Comparison of ENCODE assay signal across 16 cellular contexts in the genomic region with DNA sequence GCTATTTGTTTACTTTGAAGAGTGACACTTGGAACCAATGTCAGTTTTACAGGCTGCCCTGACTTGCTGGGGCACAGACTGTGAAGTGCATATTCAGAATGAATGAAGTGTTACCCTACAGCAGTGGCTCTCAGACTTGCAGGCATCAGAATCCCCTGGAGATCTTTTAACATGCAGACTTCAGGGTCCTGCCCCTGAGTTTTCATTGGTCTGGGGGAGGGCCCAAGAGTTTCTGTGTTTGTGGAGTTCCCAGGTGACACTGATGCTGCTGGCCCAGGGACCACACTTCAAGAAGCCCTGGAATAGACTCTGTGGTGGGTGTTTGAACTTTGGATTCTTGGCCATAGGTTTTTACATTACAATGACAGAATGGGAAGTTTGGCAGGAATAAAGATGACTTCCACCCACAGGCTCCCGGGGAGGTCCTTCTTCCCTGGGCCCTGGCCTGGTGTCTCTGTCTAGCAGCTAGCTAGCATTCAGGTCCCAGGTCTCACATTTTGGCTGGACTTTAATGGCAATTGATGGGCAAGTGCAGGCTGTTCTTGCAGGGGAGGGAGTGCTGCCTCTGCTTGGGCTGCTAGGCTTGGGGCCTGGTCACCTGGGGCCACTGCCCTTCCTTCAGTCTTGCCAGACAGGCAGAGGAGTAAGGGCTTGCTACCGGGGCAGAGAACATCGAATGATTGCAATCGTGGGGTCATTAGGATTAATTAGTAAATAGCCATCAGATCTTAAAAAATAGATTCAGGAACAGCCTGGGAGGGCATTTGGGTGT.
DNase-seq lines count a peak whose midpoint lies in the region; ATAC-seq and TF ChIP-seq lines count a peak whose summit lies in the region.
"Had no signal": no experiment of that assay in that cellular context is flagged by ENCODE, and none has a peak within 500 bp of the region (broad histone marks: within the 10 kb centered on the region; RNA-seq: fewer than 3 reads in every experiment).

No MANE protein-coding gene starts in this region.

- DNase-seq in NCI-H446 treated with DMSO at 0.1 percent for 48 hours (lab: John Stamatoyannopoulos, UW) (peak; percentile 4), NCI-H446 (lab: John Stamatoyannopoulos, UW) (no peak), IMR-90 (no peak), iPS-NIHi7 (ENCODE audit: extremely low spot score) (peak; percentile 39), osteocyte (ENCODE audit: extremely low spot score, unreplicated experiment) (peak; percentile 60), GM13977 (ENCODE audit: low spot score) (no peak)
- DNase-seq: 8988T, DMS79, HCEC 1CT, NCI-H1417 treated with DMSO at 0.1 percent for 48 hours, NCI-H187 treated with DMSO at 0.1 percent for 48 hours, SIG-M5 had no signal

- no peak overlapping the region for H3K4ac ChIP-seq in IMR-90 (ENCODE audit: low read depth, low read length)

- H3K27me3 ChIP-seq in IMR-90 (ENCODE audit: control insufficient read depth, insufficient read depth, low read length): no peaks in the 10 kb centered on the region

- CTCF ChIA-PET in IMR-90 (lab: Yijun Ruan, JAX): no interaction called here

- H2BK15ac ChIP-seq in IMR-90 (ENCODE audit: low read depth, low read length): no peak overlapping the region

- H2AK5ac ChIP-seq in IMR-90 (ENCODE audit: low read depth, low read length): no peak overlapping the region

- peaks cover 13% of the 10 kb centered on the region for H4K20me1 ChIP-seq in IMR-90 (ENCODE audit: insufficient read depth, low read length)

- peaks cover 10 to 16% of the 10 kb centered on the region in 2 experiments; a peak in 3 of 4 replicates for H3K79me1 ChIP-seq in IMR-90 (ENCODE audit: low read depth in 1 of 2, low read length in 2 of 2)

- no peaks in the 10 kb centered on the region; the same call in 1 of the 2 replicates for H3K9me3 ChIP-seq in IMR-90 (ENCODE audit: control insufficient read depth, insufficient read depth, low read length)

- H3K27ac ChIP-seq in IMR-90 (ENCODE audit: insufficient read depth, low read length): no peak overlapping the region

- no peak overlapping the region for H3K14ac ChIP-seq in IMR-90 (replicated peaks; ENCODE audit: low read depth, low read length)

- TF ChIP-seq POLR2A in IMR-90 (IDR thresholded peaks at IDR 0.05; ENCODE audit: low read depth, low read length): no peak

- TF ChIP-seq RAD21 in IMR-90 (IDR thresholded peaks at IDR 0.05; ENCODE audit: low read length): no peak

- peaks cover 14% of the 10 kb centered on the region; the same call in 1 of the 2 replicates for H3K9me1 ChIP-seq in IMR-90 (ENCODE audit: insufficient read depth, low read length)

- H3K4me1 Mint-ChIP-seq in osteocyte (ENCODE audit: unreplicated experiment): peaks cover 4% of the 10 kb centered on the region
- H3K4me1 Mint-ChIP-seq: CD14-positive monocyte had no signal

- BruUV-seq in IMR-90 (replicated peaks; lab: Mats Ljungman, UMichigan): no TSS peak

- POLR2A ChIA-PET in IMR-90 (lab: Charles Lee; ENCODE audit: unreplicated experiment): no interaction called here

- intact Hi-C loops in IMR-90 (cut with micrococcal nuclease): no loop called here

- no peak overlapping the region for H3K27ac Mint-ChIP-seq in osteocyte (ENCODE audit: unreplicated experiment)

- H3K36me3 ChIP-seq in IMR-90 (ENCODE audit: control insufficient read depth, insufficient read depth, low read length): no peaks in the 10 kb centered on the region

- TF ChIP-seq CTCF in IMR-90 (conservative IDR thresholded peaks at IDR 0.05; ENCODE audit: low read depth, low read length) (no peak), osteocyte (IDR thresholded peaks at IDR 0.05) (no peak), GM13977 (IDR thresholded peaks at IDR 0.05; ENCODE audit: extremely low read depth, insufficient read depth, missing control alignments) (no peak)

- WGBS in IMR-90 (ENCODE audit: extremely low coverage in 2 of 2, insufficient read length in 1 of 2), 2 experiments: no CpG with 5 or more reads among the region's 4 CpGs

- no peak overlapping the region for H4K8ac ChIP-seq in IMR-90 (ENCODE audit: low read depth in 2 of 2, low read length in 2 of 2)

- H4K91ac ChIP-seq in IMR-90 (ENCODE audit: insufficient read depth, low read depth, low read length): no peak overlapping the region

- no peaks in the 10 kb centered on the region for H3K27me3 Mint-ChIP-seq in osteocyte (ENCODE audit: unreplicated experiment)

- dilution Hi-C loops in IMR-90 (cut with HindIII; ENCODE audit: low sequenced_read_pairs, unreplicated experiment): no loop called here

- H4K5ac ChIP-seq in IMR-90 (ENCODE audit: low read depth, low read length): no peak overlapping the region

- H2BK5ac ChIP-seq in IMR-90 (ENCODE audit: low read depth, low read length, poor library complexity, severe bottlenecking): no peak overlapping the region

- H2AK9ac ChIP-seq in IMR-90 (replicated peaks; ENCODE audit: low read depth, low read length, poor library complexity): no peak overlapping the region

- no peak overlapping the region for H3K4me2 ChIP-seq in IMR-90 (ENCODE audit: low read depth, low read length)

- no peak overlapping the region for H2BK20ac ChIP-seq in IMR-90 (ENCODE audit: low read depth, low read length)

- no peak overlapping the region for H3K56ac ChIP-seq in IMR-90 (ENCODE audit: extremely low read depth, insufficient read depth, low read length)

- H3K4me1 ChIP-seq in IMR-90 (ENCODE audit: control insufficient read depth, insufficient read depth, low read length): peaks cover 2% of the 10 kb centered on the region; the same call in 1 of the 2 replicates

- no peak overlapping the region for H2AFZ ChIP-seq in IMR-90 (replicated peaks; ENCODE audit: low read length, poor library complexity)

- no peak overlapping the region for H3K9ac ChIP-seq in IMR-90 (ENCODE audit: low read depth, low read length)

- H2BK120ac ChIP-seq in IMR-90 (ENCODE audit: low read depth, low read length): no peak overlapping the region

- no peak overlapping the region for H3K18ac ChIP-seq in IMR-90 (ENCODE audit: low read depth, low read length)

- no peak overlapping the region for H3K23ac ChIP-seq in IMR-90 (ENCODE audit: low read depth, low read length)

- H3K4me3 ChIP-seq in IMR-90 (ENCODE audit: insufficient read depth, low read depth, low read length): no peak overlapping the region

- H3K4me3 Mint-ChIP-seq in osteocyte (ENCODE audit: unreplicated experiment): no peak overlapping the region
- H3K4me3 Mint-ChIP-seq: CD14-positive monocyte had no signal

- H3K36me3 Mint-ChIP-seq in osteocyte (ENCODE audit: unreplicated experiment): no peaks in the 10 kb centered on the region
- H3K36me3 Mint-ChIP-seq: CD14-positive monocyte had no signal

- peaks cover 5% of the 10 kb centered on the region for H3K9me3 Mint-ChIP-seq in osteocyte (ENCODE audit: unreplicated experiment)

- in situ Hi-C loops in IMR-90 (cut with MboI; ENCODE audit: low sequenced_read_pairs) (no loop called here), GM13977 (cut with MboI; ENCODE audit: low pct_unique_long_range_greater_than_20kb, low sequenced_read_pairs, unreplicated experiment) (no loop called here)

- ATAC-seq in IMR-90 (ENCODE audit: low read depth): peak; percentile 14; the same call in 1 of the 2 replicates
- no peak for ATAC-seq in GM21786 (IDR thresholded peaks at IDR 0.05; ENCODE audit: unreplicated experiment)
- no peak for ATAC-seq in HG02870 (IDR thresholded peaks at IDR 0.05; ENCODE audit: unreplicated experiment)
- ATAC-seq: SK-N-SH treated with all-trans-retinoic acid at 6 μM for 48 hours had no signal

TF ChIP-seq in IMR-90, 13 proteins besides CTCF, POLR2A, EP300 and RAD21:
- TF ChIP-seq FOS (IDR thresholded peaks at IDR 0.05; ENCODE audit: low read depth, low read length): no peak
- TF ChIP-seq MXI1 (IDR thresholded peaks at IDR 0.05; ENCODE audit: borderline replicate concordance, low read depth, low read length): no peak
- TF ChIP-seq BHLHE40 (IDR thresholded peaks at IDR 0.05; ENCODE audit: low read depth, low read length): no peak
- TF ChIP-seq, protein P1, sequence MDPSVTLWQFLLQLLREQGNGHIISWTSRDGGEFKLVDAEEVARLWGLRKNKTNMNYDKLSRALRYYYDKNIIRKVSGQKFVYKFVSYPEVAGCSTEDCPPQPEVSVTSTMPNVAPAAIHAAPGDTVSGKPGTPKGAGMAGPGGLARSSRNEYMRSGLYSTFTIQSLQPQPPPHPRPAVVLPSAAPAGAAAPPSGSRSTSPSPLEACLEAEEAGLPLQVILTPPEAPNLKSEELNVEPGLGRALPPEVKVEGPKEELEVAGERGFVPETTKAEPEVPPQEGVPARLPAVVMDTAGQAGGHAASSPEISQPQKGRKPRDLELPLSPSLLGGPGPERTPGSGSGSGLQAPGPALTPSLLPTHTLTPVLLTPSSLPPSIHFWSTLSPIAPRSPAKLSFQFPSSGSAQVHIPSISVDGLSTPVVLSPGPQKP (IDR thresholded peaks at IDR 0.05; ENCODE audit: borderline replicate concordance, low read depth, low read length): no peak
- TF ChIP-seq RFX5 (IDR thresholded peaks at IDR 0.05; ENCODE audit: low read depth, low read length): no peak
- TF ChIP-seq RCOR1 (IDR thresholded peaks at IDR 0.05; ENCODE audit: insufficient replicate concordance, low read length): no peak
- no peak for TF ChIP-seq MAZ (IDR thresholded peaks at IDR 0.05; ENCODE audit: borderline replicate concordance, low read depth, low read length)
- TF ChIP-seq MAFK (IDR thresholded peaks at IDR 0.05; ENCODE audit: low read depth, low read length): no peak
- no peak for TF ChIP-seq NFE2L2 (IDR thresholded peaks at IDR 0.05; ENCODE audit: low read depth, low read length)
- TF ChIP-seq SMC3 (IDR thresholded peaks at IDR 0.05; ENCODE audit: low read depth, low read length): no peak
- TF ChIP-seq, protein P2, sequence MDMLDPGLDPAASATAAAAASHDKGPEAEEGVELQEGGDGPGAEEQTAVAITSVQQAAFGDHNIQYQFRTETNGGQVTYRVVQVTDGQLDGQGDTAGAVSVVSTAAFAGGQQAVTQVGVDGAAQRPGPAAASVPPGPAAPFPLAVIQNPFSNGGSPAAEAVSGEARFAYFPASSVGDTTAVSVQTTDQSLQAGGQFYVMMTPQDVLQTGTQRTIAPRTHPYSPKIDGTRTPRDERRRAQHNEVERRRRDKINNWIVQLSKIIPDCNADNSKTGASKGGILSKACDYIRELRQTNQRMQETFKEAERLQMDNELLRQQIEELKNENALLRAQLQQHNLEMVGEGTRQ (IDR thresholded peaks at IDR 0.05; ENCODE audit: low read depth, low read length): no peak
- no peak for TF ChIP-seq CEBPB (IDR thresholded peaks at IDR 0.05; ENCODE audit: low read depth, low read length)
- TF ChIP-seq CHD1 (IDR thresholded peaks at IDR 0.05; ENCODE audit: low read depth, low read length): no peak

Comparison
In these comparisons a context has a peak if more than half of its experiments do, and no peak if none do; other contexts are left out.
1. DNase-seq: peak in NCI-H446 treated with DMSO at 0.1 percent for 48 hours (single experiment), iPS-NIHi7 (single experiment) and osteocyte (single experiment); none in NCI-H446 (0 of 2), IMR-90 (single experiment) and GM13977 (single experiment).